ENCODE assay signal across 26 cellular contexts in the genomic region with DNA sequence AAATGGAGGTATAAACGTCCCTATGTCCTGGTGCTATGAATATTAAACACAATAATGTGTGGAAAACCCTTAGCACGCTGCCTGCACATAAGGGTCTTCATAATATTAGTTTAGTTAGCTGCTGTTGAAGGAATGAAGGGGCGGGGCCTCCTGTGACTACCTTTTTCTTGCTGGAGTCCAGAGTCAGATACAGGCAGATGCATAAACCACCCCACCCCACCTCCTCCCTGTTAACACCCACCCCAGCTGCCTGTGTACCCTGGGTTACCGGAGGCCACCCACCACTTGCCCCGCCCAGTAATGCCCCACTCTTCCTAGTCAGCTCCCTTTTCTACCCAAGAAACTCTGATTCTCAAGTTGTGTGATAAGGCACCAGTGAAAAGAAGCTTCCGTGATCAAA.
"Had no signal": no experiment of that assay in that cellular context is flagged by ENCODE, and none has a peak within 500 bp of the region (broad histone marks: within the 10 kb centered on the region; RNA-seq: fewer than 3 reads in every experiment).

No MANE protein-coding gene starts in this region.

- DNase-seq: cerebellar nuclear complex; colonic mucosa; cortex of kidney; effector CD8-positive, alpha-beta T cell; effector memory CD8-positive, alpha-beta T cell; endodermal cell; erythroblast; esophagus squamous epithelium; foreskin fibroblast; foreskin melanocyte; gastrocnemius medialis; glutamatergic neuron; head of caudate nucleus; hypothalamus; immature natural killer cell; left cardiac atrium; left lung; left ventricle myocardium superior; lower lobe of right lung; mesenchymal stem cell; mucosa of descending colon had no signal

- H3K27ac ChIP-seq: colonic mucosa, epithelial cell of prostate, esophagus squamous epithelium, gastrocnemius medialis, hepatocyte, left lung, lower lobe of right lung had no signal

- H3K36me3 ChIP-seq: colonic mucosa, esophagus squamous epithelium, gastrocnemius medialis, left lung, lower lobe of right lung had no signal

- H3K9me3 ChIP-seq: colonic mucosa, esophagus squamous epithelium, gastrocnemius medialis, lower lobe of right lung, mucosa of descending colon had no signal

- H3K4me1 ChIP-seq: colonic mucosa, esophagus squamous epithelium, gastrocnemius medialis, left lung, lower lobe of right lung had no signal

- H3K27me3 ChIP-seq: colonic mucosa, esophagus squamous epithelium, gastrocnemius medialis, hepatocyte, left lung had no signal

- H3K4me3 ChIP-seq: colonic mucosa, esophagus squamous epithelium, gastrocnemius medialis, hepatocyte, left lung, lower lobe of right lung, mucosa of descending colon had no signal

- H3K4me2 ChIP-seq: hepatocyte had no signal

- ATAC-seq: effector memory CD8-positive, alpha-beta T cell; esophagus mucosa; gastrocnemius medialis; left cardiac atrium; left lung; left ventricle myocardium superior; lower lobe of right lung; mucosa of descending colon had no signal

- H3K79me2 ChIP-seq: hepatocyte had no signal

- H2AFZ ChIP-seq: hepatocyte had no signal

- FAIRE-seq: endometrium, keratinocyte had no signal
